17 cellular contexts compared by ENCODE assay signal in genomic region chr3:71258526-71258925, GRCh38.
DNase-seq lines count a peak whose midpoint lies in the region; ATAC-seq lines count a peak whose summit lies in the region.
"Had no signal": no experiment of that assay in that cellular context is flagged by ENCODE, and none has a peak within 500 bp of the region (broad histone marks: within the 10 kb centered on the region; RNA-seq: fewer than 3 reads in every experiment).

No MANE protein-coding gene starts in this region.

- H3K36me3 Mint-ChIP-seq in stimulated activated naive CD8-positive, alpha-beta T cell treated with anti-CD3 and anti-CD28 coated beads, Interleukin-15, Interleukin-2, amounts not matched to agents 100 ng/mL and 50 ng/mL, for 24 hours (ENCODE audit: low read depth): peaks cover 30% of the 10 kb centered on the region
- H3K36me3 Mint-ChIP-seq in activated naive CD8-positive, alpha-beta T cell treated with anti-CD3 and anti-CD28 coated beads, Interleukin-2, amount 50 U/mL, for 24 hours (ENCODE audit: low read depth): peaks cover 34% of the 10 kb centered on the region
- peaks cover 10% of the 10 kb centered on the region for H3K36me3 Mint-ChIP-seq in memory B cell
- peaks cover 3% of the 10 kb centered on the region for H3K36me3 Mint-ChIP-seq in T-helper 2 cell treated with Interferon-gamma antibody and Interleukin-4, amounts not matched to agents 5 μg/mL and 100 μg/mL, for 36 hours (ENCODE audit: low read depth)

- ATAC-seq in stimulated activated naive CD8-positive, alpha-beta T cell treated with anti-CD3 and anti-CD28 coated beads, Interleukin-15, Interleukin-2, amounts not matched to agents 100 U/mL and 50 U/mL, for 24 hours: no peak
- no peak for ATAC-seq in activated naive CD8-positive, alpha-beta T cell treated with anti-CD3 and anti-CD28 coated beads, Interleukin-2, amount 50 U/mL, for 24 hours
- ATAC-seq in memory B cell (ENCODE audit: low read depth): no peak
- no peak for ATAC-seq in GM18867 (IDR thresholded peaks at IDR 0.05; ENCODE audit: unreplicated experiment)
- ATAC-seq: GM12878, Right ventricle myocardium inferior had no signal

- no peaks in the 10 kb centered on the region for H3K27me3 Mint-ChIP-seq in stimulated activated naive CD8-positive, alpha-beta T cell treated with anti-CD3 and anti-CD28 coated beads, Interleukin-15, Interleukin-2, amounts not matched to agents 100 ng/mL and 50 ng/mL, for 24 hours
- H3K27me3 Mint-ChIP-seq in activated naive CD8-positive, alpha-beta T cell treated with anti-CD3 and anti-CD28 coated beads, Interleukin-2, amount 50 U/mL, for 24 hours: no peaks in the 10 kb centered on the region
- H3K27me3 Mint-ChIP-seq in memory B cell: no peaks in the 10 kb centered on the region
- H3K27me3 Mint-ChIP-seq in T-helper 2 cell treated with Interferon-gamma antibody and Interleukin-4, amounts not matched to agents 5 μg/mL and 100 μg/mL, for 36 hours (ENCODE audit: low read depth): no peaks in the 10 kb centered on the region

- H3K4me3 Mint-ChIP-seq in stimulated activated naive CD8-positive, alpha-beta T cell treated with anti-CD3 and anti-CD28 coated beads, Interleukin-15, Interleukin-2, amounts not matched to agents 100 ng/mL and 50 ng/mL, for 24 hours: no peak overlapping the region
- H3K4me3 Mint-ChIP-seq in activated naive CD8-positive, alpha-beta T cell treated with anti-CD3 and anti-CD28 coated beads, Interleukin-2, amount 50 U/mL, for 24 hours: no peak overlapping the region
- no peak overlapping the region for H3K4me3 Mint-ChIP-seq in memory B cell
- H3K4me3 Mint-ChIP-seq in T-helper 2 cell treated with Interferon-gamma antibody and Interleukin-4, amounts not matched to agents 5 μg/mL and 100 μg/mL, for 36 hours: no peak overlapping the region

- peaks cover 90% of the 10 kb centered on the region for H3K4me1 Mint-ChIP-seq in stimulated activated naive CD8-positive, alpha-beta T cell treated with anti-CD3 and anti-CD28 coated beads, Interleukin-15, Interleukin-2, amounts not matched to agents 100 ng/mL and 50 ng/mL, for 24 hours (ENCODE audit: low read depth)
- H3K4me1 Mint-ChIP-seq in activated naive CD8-positive, alpha-beta T cell treated with anti-CD3 and anti-CD28 coated beads, Interleukin-2, amount 50 U/mL, for 24 hours: peaks cover 83% of the 10 kb centered on the region
- peaks cover 27% of the 10 kb centered on the region for H3K4me1 Mint-ChIP-seq in memory B cell
- H3K4me1 Mint-ChIP-seq in T-helper 2 cell treated with Interferon-gamma antibody and Interleukin-4, amounts not matched to agents 5 μg/mL and 100 μg/mL, for 36 hours (ENCODE audit: low read depth): peaks cover 16% of the 10 kb centered on the region

- H3K9me3 Mint-ChIP-seq in stimulated activated naive CD8-positive, alpha-beta T cell treated with anti-CD3 and anti-CD28 coated beads, Interleukin-15, Interleukin-2, amounts not matched to agents 100 ng/mL and 50 ng/mL, for 24 hours: no peaks in the 10 kb centered on the region
- no peaks in the 10 kb centered on the region for H3K9me3 Mint-ChIP-seq in activated naive CD8-positive, alpha-beta T cell treated with anti-CD3 and anti-CD28 coated beads, Interleukin-2, amount 50 U/mL, for 24 hours
- H3K9me3 Mint-ChIP-seq in memory B cell: no peaks in the 10 kb centered on the region
- H3K9me3 Mint-ChIP-seq in T-helper 2 cell treated with Interferon-gamma antibody and Interleukin-4, amounts not matched to agents 5 μg/mL and 100 μg/mL, for 36 hours: no peaks in the 10 kb centered on the region

- no peak for DNase-seq in stimulated activated naive CD8-positive, alpha-beta T cell treated with anti-CD3 and anti-CD28 coated beads, Interleukin-15, Interleukin-2, amounts not matched to agents 100 U/mL and 50 U/mL, for 24 hours
- no peak for DNase-seq in activated naive CD8-positive, alpha-beta T cell treated with anti-CD3 and anti-CD28 coated beads, Interleukin-2, amount 50 U/mL, for 24 hours
- DNase-seq in memory B cell (ENCODE audit: low spot score in 2 of 2) (no peak), COLO668 (lab: John Stamatoyannopoulos, UW; ENCODE audit: unreplicated experiment) (no peak)
- DNase-seq in T-helper 2 cell treated with Interferon-gamma antibody and Interleukin-4, amounts not matched to agents 5 μg/mL and 100 μg/mL, for 36 hours (ENCODE audit: low spot score): no peak
- no peak for DNase-seq in activated CD4-positive, alpha-beta T cell treated with anti-CD3 and anti-CD28 coated beads for 1 hour
- DNase-seq: AML-193; amygdala; dorsolateral prefrontal cortex; NCI-H1694 treated with DMSO at 0.1 percent for 48 hours; NCI-H526 treated with DMSO at 0.1 percent for 48 hours; stimulated activated CD4-positive, alpha-beta T cell treated with anti-CD3 and anti-CD28 coated beads, Interleukin-2, amount 100 ng/mL, for 24 hours; uterus had no signal

- peak overlapping the region; percentile 84 for H3K27ac Mint-ChIP-seq in stimulated activated naive CD8-positive, alpha-beta T cell treated with anti-CD3 and anti-CD28 coated beads, Interleukin-15, Interleukin-2, amounts not matched to agents 100 ng/mL and 50 ng/mL, for 24 hours
- H3K27ac Mint-ChIP-seq in activated naive CD8-positive, alpha-beta T cell treated with anti-CD3 and anti-CD28 coated beads, Interleukin-2, amount 50 U/mL, for 24 hours: peak overlapping the region; percentile 79
- peak overlapping the region; percentile 3 for H3K27ac Mint-ChIP-seq in memory B cell
- no peak overlapping the region for H3K27ac Mint-ChIP-seq in T-helper 2 cell treated with Interferon-gamma antibody and Interleukin-4, amounts not matched to agents 5 μg/mL and 100 μg/mL, for 36 hours
